In genomic region chr2:97202643-97203250, GRCh38 we compare ENCODE assay signal across 7 cellular contexts.
DNase-seq lines count a peak whose midpoint lies in the region; FAIRE-seq and TF ChIP-seq lines count a peak whose summit lies in the region.
"Not testable (repeated sequence)": the region's sequence is repeated elsewhere in the genome, so short reads cannot be mapped to it uniquely, and the experiment has no call there.

No MANE protein-coding gene starts in this region.

- H3K4me2 ChIP-seq in astrocyte (ENCODE audit: low read length): not testable (repeated sequence)

- TF ChIP-seq CTCF in astrocyte (IDR thresholded peaks at IDR 0.05; ENCODE audit: insufficient read depth, low read depth, low read length); fibroblast of mammary gland (conservative IDR thresholded peaks at IDR 0.05; ENCODE audit: control insufficient read depth, insufficient read depth, low read depth, low read length); foreskin fibroblast (IDR thresholded peaks at IDR 0.05; ENCODE audit: low read depth, low read length); neutrophil (IDR thresholded peaks at IDR 0.05): not testable (repeated sequence)

- H3K9me3 ChIP-seq in astrocyte (ENCODE audit: insufficient read depth, low read depth, low read length); neutrophil: not testable (repeated sequence)

- not testable (repeated sequence) for H3K9ac ChIP-seq in astrocyte (ENCODE audit: low read length)

- not testable (repeated sequence) for H3K27me3 Mint-ChIP-seq in astrocyte (ENCODE audit: low read depth, unreplicated experiment)

- not testable (repeated sequence) for H3K4me3 Mint-ChIP-seq in astrocyte (ENCODE audit: unreplicated experiment)

- FAIRE-seq in astrocyte (lab: Jason Lieb, UNC): not testable (repeated sequence)

- not testable (repeated sequence) for H3K36me3 ChIP-seq in astrocyte (ENCODE audit: insufficient read depth, low read length); neutrophil

- H3K4me1 Mint-ChIP-seq in astrocyte (ENCODE audit: low read depth, unreplicated experiment): not testable (repeated sequence)

- not testable (repeated sequence) for H4K20me1 ChIP-seq in astrocyte (ENCODE audit: insufficient read depth, low read length)

- DNase-seq in EH (ENCODE audit: low read depth): peak; percentile 9
- DNase-seq in KBM-7: peak; percentile 52
- peak; percentile 14 for DNase-seq in astrocyte (ENCODE audit: low read depth)
- DNase-seq in dermis blood vessel endothelial cell: peak; percentile 33
- DNase-seq in fibroblast of mammary gland (ENCODE audit: low read depth): peak; percentile 46
- peak; percentile 1 to 52 for DNase-seq in foreskin fibroblast

- not testable (repeated sequence) for H3K79me2 ChIP-seq in astrocyte (ENCODE audit: insufficient read depth, low read length)

- H3K9me3 Mint-ChIP-seq in astrocyte (ENCODE audit: unreplicated experiment): not testable (repeated sequence)

- not testable (repeated sequence) for H3K4me3 ChIP-seq in astrocyte (ENCODE audit: insufficient read depth, low read depth, low read length); fibroblast of mammary gland (ENCODE audit: control insufficient read depth, low read depth, low read length); foreskin fibroblast (ENCODE audit: low read depth in 1 of 2, low read length in 2 of 2); neutrophil (ENCODE audit: low read depth in 1 of 2, low read length in 1 of 2)

- not testable (repeated sequence) for H3K36me3 Mint-ChIP-seq in astrocyte (ENCODE audit: low read depth, unreplicated experiment)

- H3K4me1 ChIP-seq in astrocyte (ENCODE audit: insufficient read depth, low read length): not testable (repeated sequence)
- peaks cover 72 to 75% of the 10 kb centered on the region in 2 experiments for H3K4me1 ChIP-seq in neutrophil (ENCODE audit: control insufficient read depth in 1 of 2, insufficient read depth in 1 of 2, low read depth in 1 of 2, low read length in 1 of 2)

- H3K27ac Mint-ChIP-seq in astrocyte (ENCODE audit: unreplicated experiment): not testable (repeated sequence)

- in situ Hi-C loops in KBM-7 (cut with MboI; ENCODE audit: low pct_unique_long_range_greater_than_20kb, low sequenced_read_pairs): not testable (repeated sequence)

- not testable (repeated sequence) for H3K27me3 ChIP-seq in astrocyte (ENCODE audit: insufficient read depth, low read length); neutrophil

- H3K27ac ChIP-seq in astrocyte (ENCODE audit: low read depth, low read length): not testable (repeated sequence)
- peak overlapping the region; percentile 70 for H3K27ac ChIP-seq in neutrophil

- H2AFZ ChIP-seq in astrocyte (ENCODE audit: low read depth, low read length): not testable (repeated sequence)
